12 cellular contexts compared by ENCODE assay signal in the genomic region with DNA sequence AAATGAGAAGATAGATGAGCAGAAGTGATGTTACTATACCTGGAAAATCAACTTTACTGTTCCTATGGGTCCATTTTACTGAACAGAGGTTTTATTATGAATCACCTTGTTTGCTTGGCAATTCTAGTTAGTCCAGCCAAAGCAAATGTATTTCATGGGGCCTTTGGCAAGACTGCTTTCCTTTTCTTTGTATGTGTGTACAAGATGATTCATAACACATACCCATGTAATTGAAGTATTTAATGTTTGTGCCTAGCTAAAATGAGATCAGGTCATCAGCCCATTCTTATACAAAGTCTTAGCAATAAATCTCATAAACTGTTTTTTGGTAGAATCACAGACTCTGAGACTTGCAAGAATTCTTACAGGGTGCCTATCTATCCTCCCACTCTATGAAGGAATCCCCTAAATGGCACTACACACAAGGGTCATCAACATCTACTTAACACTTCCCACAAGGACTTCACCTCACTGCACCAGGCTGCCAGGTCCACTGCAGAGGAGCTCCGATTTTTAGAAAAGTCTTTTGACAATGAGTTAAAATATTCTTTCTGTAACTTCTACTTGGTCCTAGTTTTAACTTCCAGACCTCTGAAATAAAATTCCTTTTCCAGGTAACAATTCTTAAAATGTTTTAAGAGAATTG. TPM values are rescaled to one million over a fixed set of nuclear protein-coding genes. Genes with fewer than 3 reads are reported as not detected.
DNase-seq lines count a peak whose midpoint lies in the region; ATAC-seq and TF ChIP-seq lines count a peak whose summit lies in the region.
"Had no signal": no experiment of that assay in that cellular context is flagged by ENCODE, and none has a peak within 500 bp of the region (broad histone marks: within the 10 kb centered on the region; RNA-seq: fewer than 3 reads in every experiment).

No MANE protein-coding gene starts in this region.

- H3K79me2 ChIP-seq in PC-3 (ENCODE audit: low read length) = no peaks in the 10 kb centered on the region

- intact Hi-C loops in PC-3 (cut with micrococcal nuclease) = loop anchor here (1.0 to 10.0 kb wide), 7 partner anchors 13 to 580 kb away; a partner anchor contains a TSS

- peak; percentile 38 for DNase-seq in GM04504 (ENCODE audit: low read depth)
- peak; percentile 95 for DNase-seq in PC-3
- DNase-seq in epithelial cell of prostate (ENCODE audit: low read depth, low spot score) = peak; percentile 87
- DNase-seq in pulmonary artery endothelial cell (ENCODE audit: low read depth, low spot score) = peak; percentile 45
- no peak for DNase-seq in right atrium auricular region (ENCODE audit: low spot score)
- no peak for DNase-seq in ureter (ENCODE audit: low spot score)
- no peak for DNase-seq in effector memory CD8-positive, alpha-beta T cell
- DNase-seq: head of caudate nucleus, NCI-H524 treated with DMSO at 0.1 percent for 48 hours had no signal

- H3K4me3 Mint-ChIP-seq in effector memory CD8-positive, alpha-beta T cell = no peak overlapping the region
- H3K4me3 Mint-ChIP-seq: T-helper 1 cell treated with Interleukin-12 subunit alpha and Interleukin-12 subunit beta and Interleukin-4 antibody, amounts not matched to agents 30 μg/mL and 1 μg/mL, for 36 hours had no signal

- H3K27me3 Mint-ChIP-seq in effector memory CD8-positive, alpha-beta T cell = peaks cover 14 to 25% of the 10 kb centered on the region in 2 donors

- peak; percentile 64 for ATAC-seq in PC-3
- ATAC-seq in effector memory CD8-positive, alpha-beta T cell (replicated peaks) = no peak
- no peak for ATAC-seq in HG03095 (IDR thresholded peaks at IDR 0.05; ENCODE audit: unreplicated experiment)

- H3K4me2 ChIP-seq in PC-3 (ENCODE audit: low read length) = peak overlapping the region; percentile 69

- no peaks in the 10 kb centered on the region for H3K9me3 ChIP-seq in PC-3 (ENCODE audit: low read length)
- H3K9me3 ChIP-seq in right atrium auricular region = no peaks in the 10 kb centered on the region

- H3K4me3 ChIP-seq in PC-3 (ENCODE audit: low read length) (peak overlapping the region; percentile 14; the same call in 1 of the 2 replicates), right atrium auricular region (no peak overlapping the region)
- H3K4me3 ChIP-seq: cardiac muscle cell had no signal

- H2AFZ ChIP-seq in PC-3 (ENCODE audit: low read length) = no peak overlapping the region

- no peaks in the 10 kb centered on the region for H3K36me3 ChIP-seq in PC-3 (ENCODE audit: low read depth, low read length)
- H3K36me3 ChIP-seq in right atrium auricular region = no peaks in the 10 kb centered on the region
- H3K36me3 ChIP-seq: cardiac muscle cell had no signal

- CTCF ChIA-PET in PC-3 (lab: Charles Lee) = interaction anchor here (0.7 to 2.4 kb wide), 3 partner anchors 39 to 769 kb away, joined by 3 to 10 read pairs (median 4); no protein-coding TSS in a partner anchor

- H4K20me1 ChIP-seq in PC-3 (ENCODE audit: low read length) = no peaks in the 10 kb centered on the region

- no peaks in the 10 kb centered on the region for H3K9me2 ChIP-seq in PC-3 (replicated peaks; ENCODE audit: low read length)

- no TSS peak for BruUV-seq in PC-3 (replicated peaks; lab: Mats Ljungman, UMichigan)

- peak overlapping the region; percentile 81 for H3K9ac ChIP-seq in PC-3 (ENCODE audit: low read length)

- TF ChIP-seq CTCF in PC-3 (conservative IDR thresholded peaks at IDR 0.05; ENCODE audit: low read depth, low read length) (no peak), right atrium auricular region (IDR thresholded peaks at IDR 0.05) (no peak)

- H3K36me3 Mint-ChIP-seq in effector memory CD8-positive, alpha-beta T cell (ENCODE audit: insufficient read depth) = no peaks in the 10 kb centered on the region

- peaks cover 54% of the 10 kb centered on the region for H3K4me1 ChIP-seq in PC-3 (ENCODE audit: insufficient read depth, low read length)
- no peaks in the 10 kb centered on the region for H3K4me1 ChIP-seq in right atrium auricular region

- H3K27ac Mint-ChIP-seq in effector memory CD8-positive, alpha-beta T cell = no peak overlapping the region
- H3K27ac Mint-ChIP-seq: T-helper 1 cell treated with Interleukin-12 subunit alpha and Interleukin-12 subunit beta and Interleukin-4 antibody, amounts not matched to agents 30 μg/mL and 1 μg/mL, for 36 hours had no signal

- H3K27ac ChIP-seq in PC-3 (ENCODE audit: low read length) (peak overlapping the region; percentile 97), epithelial cell of prostate (peak overlapping the region; percentile 91), right atrium auricular region (no peak overlapping the region)
- H3K27ac ChIP-seq: cardiac muscle cell had no signal

- H3K27me3 ChIP-seq in PC-3 (ENCODE audit: low read length) (no peaks in the 10 kb centered on the region), right atrium auricular region (no peaks in the 10 kb centered on the region)
- H3K27me3 ChIP-seq: cardiac muscle cell had no signal

- POLR2A ChIA-PET in PC-3 (lab: Charles Lee; ENCODE audit: unreplicated experiment) = interaction anchor here (0.7 kb wide), 1 partner anchor 262 kb away, joined by 4 read pairs; no protein-coding TSS in a partner anchor

- H3F3A ChIP-seq in PC-3 (ENCODE audit: low read length, unreplicated experiment) = peaks cover 19% of the 10 kb centered on the region

- H3K4me1 Mint-ChIP-seq in effector memory CD8-positive, alpha-beta T cell (ENCODE audit: low read depth in 2 of 2) = no peaks in the 10 kb centered on the region

- no peaks in the 10 kb centered on the region for H3K9me3 Mint-ChIP-seq in effector memory CD8-positive, alpha-beta T cell
- H3K9me3 Mint-ChIP-seq: T-helper 1 cell treated with Interleukin-12 subunit alpha and Interleukin-12 subunit beta and Interleukin-4 antibody, amounts not matched to agents 30 μg/mL and 1 μg/mL, for 36 hours had no signal

RNA-seq across cellular contexts. Expression of a gene that starts 58.5 kb away (rescaled TPM):
- 9.8 and 13.0 TPM in 2 replicates for total RNA-seq in PC-3 (2014; rRNA removed)
- 0.67 TPM in 1 of 2 replicates, not detected in the other for total RNA-seq in pulmonary artery endothelial cell
- total RNA-seq in right atrium auricular region = 10 to 100 TPM; 40.4 to 56.7 TPM
- 20.8 TPM for total RNA-seq in ureter

Comparison
In these comparisons a context has a peak if more than half of its experiments do, and no peak if none do; other contexts are left out.
1. DNase-seq: peak in GM04504 (single experiment), PC-3 (single experiment), epithelial cell of prostate (single experiment) and pulmonary artery endothelial cell (single experiment); none in right atrium auricular region (single experiment), ureter (single experiment) and effector memory CD8-positive, alpha-beta T cell (0 of 3).
2. H3K27ac ChIP-seq: peak in PC-3 (single experiment) and epithelial cell of prostate (single experiment); none in right atrium auricular region (0 of 2).